Comparison of ENCODE assay signal across 8 cellular contexts in the genomic region with DNA sequence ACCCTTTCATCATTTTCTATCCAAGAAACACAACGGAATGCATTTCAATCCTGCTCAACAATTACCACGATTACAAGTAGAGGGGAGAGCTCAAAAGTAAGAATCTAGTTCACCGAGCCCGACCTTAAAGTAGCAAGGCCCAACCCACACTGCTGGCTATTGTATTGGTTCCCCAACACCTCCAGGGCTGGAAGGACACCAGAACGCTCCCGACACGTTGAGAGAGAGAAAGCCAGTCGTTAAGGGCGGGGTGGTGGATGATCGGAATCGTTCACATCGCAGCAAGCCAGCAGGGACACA. TPM values are rescaled to one million over a fixed set of nuclear protein-coding genes. Genes with fewer than 3 reads are reported as not detected.
DNase-seq lines count a peak whose midpoint lies in the region; ATAC-seq, FAIRE-seq and TF ChIP-seq lines count a peak whose summit lies in the region.

No MANE protein-coding gene starts in this region.

- in situ Hi-C loops in GM13977 (cut with MboI; ENCODE audit: low pct_unique_long_range_greater_than_20kb, low sequenced_read_pairs, unreplicated experiment), result no loop called here

- H3K36me3 ChIP-seq in CD8-positive, alpha-beta T cell (ENCODE audit: insufficient read depth, low read length), result no peaks in the 10 kb centered on the region
- H3K36me3 ChIP-seq in breast epithelium (no peaks in the 10 kb centered on the region), muscle layer of duodenum (ENCODE audit: control insufficient read depth in 1 of 2, insufficient read depth in 2 of 2, low read length in 2 of 2) (no peaks in the 10 kb centered on the region)

- TF ChIP-seq CTCF in CD8-positive, alpha-beta T cell (IDR thresholded peaks at IDR 0.05), result no peak
- no peak for TF ChIP-seq CTCF in breast epithelium (IDR thresholded peaks at IDR 0.05)
- no peak for TF ChIP-seq CTCF in GM20000 (IDR thresholded peaks at IDR 0.05; ENCODE audit: extremely low read depth, missing control alignments)
- no peak for TF ChIP-seq CTCF in GM13977 (IDR thresholded peaks at IDR 0.05; ENCODE audit: extremely low read depth, insufficient read depth, missing control alignments)

- H3K27me3 ChIP-seq in CD8-positive, alpha-beta T cell (ENCODE audit: insufficient read depth, low read length), result no peaks in the 10 kb centered on the region
- H3K27me3 ChIP-seq in breast epithelium (no peaks in the 10 kb centered on the region), muscle layer of duodenum (ENCODE audit: low read depth, low read length) (no peaks in the 10 kb centered on the region)

- no peak for FAIRE-seq in urothelium cell line (lab: Jason Lieb, UNC)

- no peaks in the 10 kb centered on the region for H3K9me3 Mint-ChIP-seq in CD8-positive, alpha-beta T cell

- H3K4me3 ChIP-seq in CD8-positive, alpha-beta T cell (ENCODE audit: low read depth, low read length), result peak overlapping the region; percentile 75
- H3K4me3 ChIP-seq in breast epithelium (peak overlapping the region; percentile 81 to 94 (median 85)), muscle layer of duodenum (ENCODE audit: low read depth in 1 of 2, low read length in 2 of 2) (peak overlapping the region; percentile 84 to 93)

- H3K27ac ChIP-seq in CD8-positive, alpha-beta T cell (ENCODE audit: low read depth, low read length), result peak overlapping the region; percentile 64
- H3K27ac ChIP-seq in breast epithelium (peak overlapping the region; percentile 75 to 77), muscle layer of duodenum (ENCODE audit: low read length) (peak overlapping the region; percentile 67)

- peaks cover 13% of the 10 kb centered on the region for H3K4me1 ChIP-seq in CD8-positive, alpha-beta T cell (ENCODE audit: insufficient read depth, low read length)
- H3K4me1 ChIP-seq in breast epithelium (no peaks in the 10 kb centered on the region), muscle layer of duodenum (ENCODE audit: control insufficient read depth in 1 of 2, insufficient read depth in 2 of 2, low read length in 2 of 2) (peaks cover 5 to 14% of the 10 kb centered on the region in 2 donors)

- ATAC-seq in CD8-positive, alpha-beta T cell, result no peak
- ATAC-seq in HG02870 (IDR thresholded peaks at IDR 0.05; ENCODE audit: unreplicated experiment), result no peak

- H3K27ac Mint-ChIP-seq in CD8-positive, alpha-beta T cell, result peak overlapping the region; percentile 93

- peak overlapping the region; percentile 98 for H3K4me3 Mint-ChIP-seq in CD8-positive, alpha-beta T cell

- H3K4me1 Mint-ChIP-seq in CD8-positive, alpha-beta T cell (ENCODE audit: low read depth), result peaks cover 39% of the 10 kb centered on the region

- peaks cover 12% of the 10 kb centered on the region for H3K36me3 Mint-ChIP-seq in CD8-positive, alpha-beta T cell

- no peaks in the 10 kb centered on the region for H3K9me3 ChIP-seq in CD8-positive, alpha-beta T cell (ENCODE audit: low read length)
- H3K9me3 ChIP-seq in breast epithelium (no peaks in the 10 kb centered on the region), muscle layer of duodenum (ENCODE audit: control insufficient read depth in 1 of 2, low read length in 2 of 2) (no peaks in the 10 kb centered on the region)

- TF ChIP-seq POLR2A in breast epithelium (IDR thresholded peaks at IDR 0.05), result no peak

- intact Hi-C loops in CD8-positive, alpha-beta T cell (cut with DNase I, micrococcal nuclease), result loop anchor here (5.0 kb wide), 2 partner anchors 143 to 922 kb away; partner anchors contain the start of genes ARHGAP1 (in 1 of the 2), FNBP4 (in 1 of the 2) and ZNF408 (in 1 of the 2)
- intact Hi-C loops in breast epithelium (cut with DNase I; ENCODE audit: low total_unique reads), result no loop called here

- H3K27me3 Mint-ChIP-seq in CD8-positive, alpha-beta T cell (ENCODE audit: low read depth), result no peaks in the 10 kb centered on the region

- POLR2A ChIA-PET in CD8-positive, alpha-beta T cell (lab: Charles Lee), result no interaction called here

- CTCF ChIA-PET in CD8-positive, alpha-beta T cell (lab: Charles Lee), result interaction anchor here (0.8 kb wide), 1 partner anchor 864 kb away, joined by 3 read pairs; no protein-coding TSS in a partner anchor

- DNase-seq in CD8-positive, alpha-beta T cell, result no peak
- peak; percentile 33 for DNase-seq in HT1080 (ENCODE audit: low read depth)
- DNase-seq in breast epithelium (ENCODE audit: low spot score in 2 of 2), result no peak
- no peak for DNase-seq in GM20000 (ENCODE audit: low spot score)
- DNase-seq in urothelium cell line (ENCODE audit: low spot score), result no peak
- no peak for DNase-seq in GM13977 (ENCODE audit: low spot score)

RNA-seq across cellular contexts. Expression of gene CKAP5, which starts 0.7 kb away (rescaled TPM):
- 10 to 100 TPM; 18.8 to 22.1 TPM for total RNA-seq in CD8-positive, alpha-beta T cell
- total RNA-seq in HT1080 (2014; rRNA removed; shearing (Covaris generic)), result 90.7 and 110 TPM in 2 replicates
- 57.1 and 71.5 TPM in 2 replicates for polyA plus RNA-seq in HT1080 (2015; cell fraction: cytosol; rRNA removed)
- polyA plus RNA-seq in HT1080 (2015; cell fraction: nucleus; rRNA removed), result 216 and 225 TPM in 2 replicates
- total RNA-seq in breast epithelium, result 10 to 100 TPM; 32.1 to 45.2 (median 41.4) TPM
